Comparison of ENCODE assay signal across 8 cellular contexts in the genomic region with DNA sequence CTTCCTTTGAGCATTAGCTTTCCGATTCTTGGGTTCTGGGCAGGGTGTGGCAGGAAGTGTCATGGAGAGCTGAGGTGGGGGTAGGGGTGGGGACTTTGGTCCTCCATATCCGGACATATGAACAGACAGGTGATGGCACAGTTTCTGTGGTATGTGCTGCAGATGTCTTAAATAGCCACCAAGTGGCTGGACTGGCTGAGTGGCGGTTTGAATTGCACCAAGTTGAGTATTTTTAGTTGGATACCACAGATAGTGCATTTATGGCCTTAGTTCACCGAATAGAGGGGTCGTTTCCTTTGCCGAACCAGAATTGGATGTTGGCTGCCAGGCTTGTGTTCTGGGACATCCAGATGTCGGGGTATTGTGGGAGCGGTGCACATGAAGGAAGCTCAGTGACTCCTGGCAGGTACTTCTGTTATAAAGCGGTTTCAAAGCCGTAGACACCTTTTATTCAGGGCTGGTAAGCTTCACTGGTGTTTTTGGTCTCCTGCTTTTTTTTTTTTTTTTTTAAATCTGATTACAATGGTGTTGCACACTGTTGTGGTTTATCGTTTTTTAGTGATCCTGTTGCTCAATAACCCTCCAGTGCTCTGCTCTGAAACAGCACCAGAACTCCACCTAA. TPM values are rescaled to one million over a fixed set of nuclear protein-coding genes. Genes with fewer than 3 reads are reported as not detected.
A peak's percentile ranks its signal among the peaks of the same experiment; 100 is the strongest.
DNase-seq lines count a peak whose midpoint lies in the region; ATAC-seq and TF ChIP-seq lines count a peak whose summit lies in the region.

No MANE protein-coding gene starts in this region.

- H3K9me3 Mint-ChIP-seq in activated T-helper 17 cell treated with anti-CD3 and anti-CD28 coated beads, Interleukin-2, amount 50 U/mL, for 72 hours: no peaks in the 10 kb centered on the region
- no peaks in the 10 kb centered on the region for H3K9me3 Mint-ChIP-seq in HFFc6

- peak overlapping the region; percentile 78 for H3K4me3 Mint-ChIP-seq in activated T-helper 17 cell treated with anti-CD3 and anti-CD28 coated beads, Interleukin-2, amount 50 U/mL, for 72 hours
- H3K4me3 Mint-ChIP-seq in HFFc6: no peak overlapping the region

- peaks cover 89% of the 10 kb centered on the region for H3K36me3 Mint-ChIP-seq in activated T-helper 17 cell treated with anti-CD3 and anti-CD28 coated beads, Interleukin-2, amount 50 U/mL, for 72 hours (ENCODE audit: low read depth)
- H3K36me3 Mint-ChIP-seq in HFFc6 (ENCODE audit: low read depth): no peaks in the 10 kb centered on the region

- peak overlapping the region; percentile 95 for H3K27ac Mint-ChIP-seq in activated T-helper 17 cell treated with anti-CD3 and anti-CD28 coated beads, Interleukin-2, amount 50 U/mL, for 72 hours
- H3K27ac Mint-ChIP-seq in HFFc6: no peak overlapping the region

- intact Hi-C loops in dorsolateral prefrontal cortex (cut with DNase I): no loop called here

- DNase-seq in GF-D8 (lab: John Stamatoyannopoulos, UW): peak; percentile 66
- no peak for DNase-seq in hepatocyte (ENCODE audit: low spot score)
- DNase-seq in HFFc6: no peak
- DNase-seq in COLO829 (ENCODE audit: low spot score): no peak
- no peak for DNase-seq in dorsolateral prefrontal cortex

- H3K9me3 ChIP-seq in hepatocyte (ENCODE audit: low read depth): no peaks in the 10 kb centered on the region

- no peak overlapping the region for H3K4me2 ChIP-seq in hepatocyte

- H3K4me1 Mint-ChIP-seq in activated T-helper 17 cell treated with anti-CD3 and anti-CD28 coated beads, Interleukin-2, amount 50 U/mL, for 72 hours: peaks cover 82% of the 10 kb centered on the region
- H3K4me1 Mint-ChIP-seq in HFFc6 (ENCODE audit: low read depth): peaks cover 14% of the 10 kb centered on the region

- H3K27me3 ChIP-seq in hepatocyte (no peaks in the 10 kb centered on the region), dorsolateral prefrontal cortex (peaks cover 0 to 7% (median 0%) of the 10 kb centered on the region in 45 donors)

- ATAC-seq in GM19463 (IDR thresholded peaks at IDR 0.05; ENCODE audit: unreplicated experiment) (peak; percentile 60), HG03520 (IDR thresholded peaks at IDR 0.05; ENCODE audit: unreplicated experiment) (peak; percentile 62)
- ATAC-seq in activated T-helper 17 cell treated with anti-CD3 and anti-CD28 coated beads, Interleukin-2, amount 50 U/mL, for 72 hours (replicated peaks): peak; percentile 33

- H3K9me2 ChIP-seq in hepatocyte (replicated peaks; ENCODE audit: insufficient read depth): no peaks in the 10 kb centered on the region

- WGBS in hepatocyte (ENCODE audit: low lambda C conversion rate, missing lambda C conversion rate): 94% methylated on average over 11 of the region's 11 CpGs

- no peaks in the 10 kb centered on the region for H3K36me3 ChIP-seq in hepatocyte (replicated peaks; ENCODE audit: insufficient read depth, low read depth)

- H3K27me3 Mint-ChIP-seq in activated T-helper 17 cell treated with anti-CD3 and anti-CD28 coated beads, Interleukin-2, amount 50 U/mL, for 72 hours: no peaks in the 10 kb centered on the region
- H3K27me3 Mint-ChIP-seq in HFFc6 (ENCODE audit: insufficient read depth): no peaks in the 10 kb centered on the region; the same call in 1 of the 2 replicates

- no peak overlapping the region for H2AFZ ChIP-seq in hepatocyte

- peaks cover 17% of the 10 kb centered on the region for H3K79me2 ChIP-seq in hepatocyte

- H3K4me3 ChIP-seq in hepatocyte (no peak overlapping the region), dorsolateral prefrontal cortex (no peak overlapping the region)

- H4K20me1 ChIP-seq in hepatocyte (ENCODE audit: insufficient read depth, poor library complexity, severe bottlenecking): no peaks in the 10 kb centered on the region

- TF ChIP-seq CTCF in hepatocyte (IDR thresholded peaks at IDR 0.05; ENCODE audit: poor library complexity): no peak
- no peak for TF ChIP-seq CTCF in HFFc6 (IDR thresholded peaks at IDR 0.05)
- no peak for TF ChIP-seq CTCF in dorsolateral prefrontal cortex (IDR thresholded peaks at IDR 0.05 in 54 of 56, conservative IDR thresholded peaks at IDR 0.05 in 2 of 56; ENCODE audit: low read depth in 1 of 56, partially characterized antibody in 56 of 56)

- peaks cover 16% of the 10 kb centered on the region for H3K4me1 ChIP-seq in hepatocyte (ENCODE audit: insufficient read depth)

- H3K27ac ChIP-seq in hepatocyte (no peak overlapping the region), dorsolateral prefrontal cortex (no peak overlapping the region)

RNA-seq across cellular contexts. Expression of a gene that starts 15.1 kb away (rescaled TPM):
- total RNA-seq in activated T-helper 17 cell treated with anti-CD3 and anti-CD28 coated beads, Interleukin-2, amount 50 U/mL, for 72 hours: 100 to 1,000 TPM; 129 to 170 TPM
- 33.9 and 37.6 TPM in 2 replicates for total RNA-seq in hepatocyte
- 18.3 and 23.4 TPM in 2 replicates for polyA plus RNA-seq in hepatocyte
- 10 to 100 TPM in 4 of 6 experiments, 1 to 10 TPM in 2; 8.0 to 13.9 (median 10.5) TPM for total RNA-seq in HFFc6 (2021; fragmentation: NEBNext Ultra II Directional; extraction: Animal tissue kit (Norgen Biotek cat#: 25700))
- 1 to 10 TPM in 105 of 120 experiments, under 1 TPM in 15; 0.25 to 6.9 (median 1.9) TPM for total RNA-seq in dorsolateral prefrontal cortex
